Comparison of ENCODE assay signal across 18 cellular contexts in genomic region chrX:93868289-93868985, GRCh38.
DNase-seq lines count a peak whose midpoint lies in the region; ATAC-seq and TF ChIP-seq lines count a peak whose summit lies in the region.
"Had no signal": no experiment of that assay in that cellular context is flagged by ENCODE, and none has a peak within 500 bp of the region (broad histone marks: within the 10 kb centered on the region; RNA-seq: fewer than 3 reads in every experiment).

No MANE protein-coding gene starts in this region.

- no peak overlapping the region for H3K4me3 ChIP-seq in mammary epithelial cell (replicated peaks in 1 of 3; ENCODE audit: insufficient read depth in 1 of 3, low read depth in 2 of 3, low read length in 3 of 3)
- H3K4me3 ChIP-seq in ascending aorta, result peak overlapping the region; percentile 21 to 35
- no peak overlapping the region for H3K4me3 ChIP-seq in esophagus muscularis mucosa
- H3K4me3 ChIP-seq: K562, Peyer's patch had no signal

- H3K36me3 Mint-ChIP-seq in MCF 10A (ENCODE audit: insufficient read depth, unreplicated experiment), result no peaks in the 10 kb centered on the region
- H3K36me3 Mint-ChIP-seq: CD14-positive monocyte had no signal

- in situ Hi-C loops in mammary epithelial cell (cut with MboI; ENCODE audit: low sequenced_read_pairs in 2 of 2), result loop anchor here in 1 of 2 donors (25.0 kb wide), 1 partner anchor 769 kb away; no protein-coding TSS in a partner anchor

- H3K27ac Mint-ChIP-seq in MCF 10A (ENCODE audit: low read depth, unreplicated experiment), result no peak overlapping the region
- H3K27ac Mint-ChIP-seq: CD14-positive monocyte had no signal

- TF ChIP-seq POLR2A in esophagus muscularis mucosa (IDR thresholded peaks at IDR 0.05; ENCODE audit: low read depth), result no peak

- no peak overlapping the region for H2AFZ ChIP-seq in mammary epithelial cell (ENCODE audit: low read depth, low read length)

- no peak for ATAC-seq in HG02973 (IDR thresholded peaks at IDR 0.05; ENCODE audit: unreplicated experiment)
- ATAC-seq: K562 had no signal

- TF ChIP-seq EP300 in esophagus muscularis mucosa (IDR thresholded peaks at IDR 0.05), result no peak

- BruUV-seq in MCF 10A (replicated peaks; lab: Mats Ljungman, UMichigan) (no TSS peak), mammary epithelial cell (replicated peaks; lab: Mats Ljungman, UMichigan) (no TSS peak)

- intact Hi-C loops in MCF 10A (cut with micrococcal nuclease) (no loop called here), mammary epithelial cell (cut with micrococcal nuclease) (no loop called here), ascending aorta (cut with DNase I) (no loop called here), esophagus muscularis mucosa (cut with DNase I) (no loop called here)

- H3K4me2 ChIP-seq in mammary epithelial cell (ENCODE audit: insufficient read depth, low read depth, low read length), result no peak overlapping the region

- H4K20me1 ChIP-seq in mammary epithelial cell (ENCODE audit: insufficient read depth, low read length), result no peaks in the 10 kb centered on the region

- H3K27ac ChIP-seq in mammary epithelial cell (ENCODE audit: insufficient read depth, low read depth, low read length), result no peak overlapping the region
- H3K27ac ChIP-seq in ascending aorta, result no peak overlapping the region
- no peak overlapping the region for H3K27ac ChIP-seq in esophagus muscularis mucosa (replicated peaks in 1 of 4)
- H3K27ac ChIP-seq: Peyer's patch had no signal

- TF ChIP-seq CTCF in MCF 10A (IDR thresholded peaks at IDR 0.05; ENCODE audit: unreplicated experiment) (no peak), mammary epithelial cell (conservative IDR thresholded peaks at IDR 0.05 in 1 of 2, IDR thresholded peaks at IDR 0.05 in 1 of 2; ENCODE audit: extremely low read depth in 1 of 2, insufficient read depth in 1 of 2, low read depth in 1 of 2, low read length in 2 of 2) (no peak), ascending aorta (IDR thresholded peaks at IDR 0.05) (no peak), esophagus muscularis mucosa (IDR thresholded peaks at IDR 0.05) (no peak)

- no peaks in the 10 kb centered on the region for H3K79me2 ChIP-seq in mammary epithelial cell (ENCODE audit: insufficient read depth, low read length)

- H3K27me3 ChIP-seq in mammary epithelial cell (ENCODE audit: insufficient read depth, low read length), result no peaks in the 10 kb centered on the region
- no peaks in the 10 kb centered on the region for H3K27me3 ChIP-seq in ascending aorta
- H3K27me3 ChIP-seq in esophagus muscularis mucosa, result no peaks in the 10 kb centered on the region
- H3K27me3 ChIP-seq: Peyer's patch had no signal

- POLR2A ChIA-PET in MCF 10A (lab: Yijun Ruan, JAX), result no interaction called here

- H3K4me3 Mint-ChIP-seq in MCF 10A (ENCODE audit: unreplicated experiment), result no peak overlapping the region
- H3K4me3 Mint-ChIP-seq: CD14-positive monocyte had no signal

- H3K9me3 ChIP-seq in mammary epithelial cell (replicated peaks; ENCODE audit: insufficient read depth, low read length), result no peaks in the 10 kb centered on the region
- H3K9me3 ChIP-seq in ascending aorta, result no peaks in the 10 kb centered on the region
- H3K9me3 ChIP-seq in esophagus muscularis mucosa, result no peaks in the 10 kb centered on the region
- H3K9me3 ChIP-seq: Peyer's patch had no signal

- WGBS in mammary epithelial cell (ENCODE audit: low coverage, missing lambda C conversion rate), result 56% methylated on average over 9 of the region's 9 CpGs
- 80% methylated on average over 9 of the region's 9 CpGs for WGBS in esophagus muscularis mucosa

- H3K36me3 ChIP-seq in mammary epithelial cell (ENCODE audit: insufficient read depth, low read length) (no peaks in the 10 kb centered on the region), ascending aorta (no peaks in the 10 kb centered on the region), esophagus muscularis mucosa (no peaks in the 10 kb centered on the region)
- H3K36me3 ChIP-seq: Peyer's patch had no signal

- no peak overlapping the region for H3K9ac ChIP-seq in mammary epithelial cell (ENCODE audit: insufficient read depth, low read length)

- H3K9me3 Mint-ChIP-seq in MCF 10A (ENCODE audit: unreplicated experiment), result no peaks in the 10 kb centered on the region

- H3K4me1 Mint-ChIP-seq in MCF 10A (ENCODE audit: insufficient read depth, unreplicated experiment), result no peaks in the 10 kb centered on the region
- H3K4me1 Mint-ChIP-seq: CD14-positive monocyte had no signal

- DNase-seq in MCF 10A (ENCODE audit: unreplicated experiment) (peak; percentile 17), mammary epithelial cell (no peak), OCI-M2 (lab: John Stamatoyannopoulos, UW; ENCODE audit: unreplicated experiment) (peak; percentile 5), ascending aorta (ENCODE audit: low spot score in 2 of 2) (no peak), esophagus muscularis mucosa (ENCODE audit: extremely low spot score) (no peak), NCI-H82 (lab: John Stamatoyannopoulos, UW) (no peak), medulla oblongata (ENCODE audit: extremely low spot score) (no peak)
- DNase-seq: 8988T, HCEC 1CT, NCI-H1417 treated with DMSO at 0.1 percent for 48 hours, NCI-H187 treated with DMSO at 0.1 percent for 48 hours, NCI-H226, NCI-H524 treated with DMSO at 0.1 percent for 48 hours, Peyer's patch, Right ventricle myocardium superior had no signal

- H3K4me1 ChIP-seq in mammary epithelial cell (ENCODE audit: insufficient read depth, low read length), result no peaks in the 10 kb centered on the region
- H3K4me1 ChIP-seq in ascending aorta, result no peaks in the 10 kb centered on the region
- H3K4me1 ChIP-seq in esophagus muscularis mucosa, result no peaks in the 10 kb centered on the region
- H3K4me1 ChIP-seq: Peyer's patch had no signal

- peaks cover 29% of the 10 kb centered on the region for H3K27me3 Mint-ChIP-seq in MCF 10A (ENCODE audit: insufficient read depth, unreplicated experiment)

- CTCF ChIA-PET in MCF 10A (lab: Yijun Ruan, JAX) (interaction anchor here (0.7 to 1.3 kb wide), 2 partner anchors 9 to 190 kb away, joined by 3 read pairs; no protein-coding TSS in a partner anchor), mammary epithelial cell (lab: Charles Lee; ENCODE audit: low non-redundant PET) (no interaction called here)

- dilution Hi-C loops in mammary epithelial cell (cut with HindIII; ENCODE audit: low sequenced_read_pairs), result no loop called here

Comparison
In these comparisons a context has a peak if more than half of its experiments do, and no peak if none do; other contexts are left out.
1. DNase-seq: peak in MCF 10A (single experiment) and OCI-M2 (single experiment); none in mammary epithelial cell (single experiment), ascending aorta (0 of 2), esophagus muscularis mucosa (single experiment), NCI-H82 (single experiment) and medulla oblongata (single experiment).
2. H3K4me3 ChIP-seq: peak in ascending aorta (2 of 2); none in mammary epithelial cell (0 of 3) and esophagus muscularis mucosa (0 of 4).